ENCODE assay signal across 36 cellular contexts in genomic region chr11:79535606-79536005, GRCh38.
"Had no signal": no experiment of that assay in that cellular context is flagged by ENCODE, and none has a peak within 500 bp of the region (broad histone marks: within the 10 kb centered on the region; RNA-seq: fewer than 3 reads in every experiment).

No MANE protein-coding gene starts in this region.

- H3K4me3 ChIP-seq: MG63 had no signal

- H3K27me3 ChIP-seq: MG63 had no signal

- H3K9me3 ChIP-seq: MG63 had no signal

- DNase-seq: Karpas-422, Kasumi-1, MG63, MM.1S, MV-4-11, NCI-H1048, NCI-H1092, NCI-H1092 treated with DMSO at 0.1 percent for 48 hours, NCI-H1105, NCI-H1105 treated with DMSO at 0.1 percent for 48 hours, NCI-H1417, NCI-H1417 treated with DMSO at 0.1 percent for 48 hours, NCI-H1436, NCI-H1436 treated with DMSO at 0.1 percent for 48 hours, NCI-H146, NCI-H1694, NCI-H1694 treated with DMSO at 0.1 percent for 48 hours, NCI-H187, NCI-H187 treated with DMSO at 0.1 percent for 48 hours, NCI-H1930, NCI-H2029, NCI-H2029 treated with DMSO at 0.1 percent for 48 hours, NCI-H2081, NCI-H2081 treated with DMSO at 0.1 percent for 48 hours, NCI-H2107, NCI-H2171, NCI-H2171 treated with DMSO at 0.1 percent for 48 hours, NCI-H2227 treated with DMSO at 0.1 percent for 48 hours, NCI-H226, NCI-H345, NCI-H446, NCI-H446 treated with DMSO at 0.1 percent for 48 hours, NCI-H510A, NCI-H510A treated with DMSO at 0.1 percent for 48 hours, NCI-H524, NCI-H524 treated with DMSO at 0.1 percent for 48 hours had no signal

- H3K36me3 ChIP-seq: MG63 had no signal
